ENCODE assay signal across 1 cellular context in genomic region chr19:16773259-16773658, GRCh38.
TF ChIP-seq lines count a peak whose summit lies in the region.

No MANE protein-coding gene starts in this region.

TF ChIP-seq in IMR-90, 13 proteins besides CTCF, POLR2A, EP300 and RAD21:
- no peak for TF ChIP-seq BHLHE40 (IDR thresholded peaks at IDR 0.05; ENCODE audit: low read depth, low read length)
- no peak for TF ChIP-seq RFX5 (IDR thresholded peaks at IDR 0.05; ENCODE audit: low read depth, low read length)
- no peak for TF ChIP-seq MXI1 (IDR thresholded peaks at IDR 0.05; ENCODE audit: borderline replicate concordance, low read depth, low read length)
- no peak for TF ChIP-seq ELK1 (IDR thresholded peaks at IDR 0.05; ENCODE audit: borderline replicate concordance, low read depth, low read length)
- no peak for TF ChIP-seq MAFK (IDR thresholded peaks at IDR 0.05; ENCODE audit: low read depth, low read length)
- TF ChIP-seq CEBPB (IDR thresholded peaks at IDR 0.05; ENCODE audit: low read depth, low read length): no peak
- no peak for TF ChIP-seq FOS (IDR thresholded peaks at IDR 0.05; ENCODE audit: low read depth, low read length)
- TF ChIP-seq RCOR1 (IDR thresholded peaks at IDR 0.05; ENCODE audit: insufficient replicate concordance, low read length): no peak
- TF ChIP-seq SMC3 (IDR thresholded peaks at IDR 0.05; ENCODE audit: low read depth, low read length): no peak
- TF ChIP-seq CHD1 (IDR thresholded peaks at IDR 0.05; ENCODE audit: low read depth, low read length): no peak
- TF ChIP-seq MAZ (IDR thresholded peaks at IDR 0.05; ENCODE audit: borderline replicate concordance, low read depth, low read length): no peak
- no peak for TF ChIP-seq USF2 (IDR thresholded peaks at IDR 0.05; ENCODE audit: low read depth, low read length)
- no peak for TF ChIP-seq NFE2L2 (IDR thresholded peaks at IDR 0.05; ENCODE audit: low read depth, low read length)
